In genomic region chr6:90194371-90194841, GRCh38 we compare ENCODE assay signal across 11 cellular contexts.
DNase-seq lines count a peak whose midpoint lies in the region; ATAC-seq and TF ChIP-seq lines count a peak whose summit lies in the region.
"Had no signal": no experiment of that assay in that cellular context is flagged by ENCODE, and none has a peak within 500 bp of the region (broad histone marks: within the 10 kb centered on the region; RNA-seq: fewer than 3 reads in every experiment).

No MANE protein-coding gene starts in this region.

- TF ChIP-seq CTCF in AG04449 (IDR thresholded peaks at IDR 0.05; ENCODE audit: insufficient read depth, low read length, missing control alignments) (no peak), OCI-LY7 (conservative IDR thresholded peaks at IDR 0.05; ENCODE audit: low read length) (no peak), tibial artery (IDR thresholded peaks at IDR 0.05) (no peak)

- no peak overlapping the region for H3K4me2 ChIP-seq in OCI-LY7 (ENCODE audit: low read length)

- H3K27me3 ChIP-seq in adipocyte (replicated peaks; ENCODE audit: control insufficient read depth, insufficient read depth, low read length) (no peaks in the 10 kb centered on the region), tibial artery (no peaks in the 10 kb centered on the region)

- H3K9me2 ChIP-seq in OCI-LY7 (ENCODE audit: insufficient read depth, low read length), result no peaks in the 10 kb centered on the region

- no peak overlapping the region for H3K9ac ChIP-seq in adipocyte (ENCODE audit: low read length)

- no peaks in the 10 kb centered on the region; the same call in 1 of the 2 replicates for H4K20me1 ChIP-seq in OCI-LY7 (ENCODE audit: insufficient read depth, low read length)

- H3K4me3 Mint-ChIP-seq in memory B cell, result no peak overlapping the region

- peaks cover 94% of the 10 kb centered on the region for H3K79me2 ChIP-seq in OCI-LY7 (ENCODE audit: insufficient read depth, low read depth, low read length)

- peaks cover 33% of the 10 kb centered on the region for H3K36me3 Mint-ChIP-seq in memory B cell

- CTCF ChIA-PET in AG04449 (lab: Yijun Ruan, JAX), result interaction anchor here (1.2 to 1.5 kb wide), 2 partner anchors 15 to 285 kb away, joined by 4 to 8 read pairs; no protein-coding TSS in a partner anchor
- CTCF ChIA-PET in OCI-LY7 (lab: Charles Lee; ENCODE audit: unreplicated experiment), result interaction anchor here (0.5 kb wide), 1 partner anchor 102 kb away, joined by 17 read pairs; no protein-coding TSS in a partner anchor

- ATAC-seq in memory B cell (ENCODE audit: low read depth) (no peak), GM21526 (IDR thresholded peaks at IDR 0.05; ENCODE audit: low FRiP score, unreplicated experiment) (no peak)
- ATAC-seq: Right ventricle myocardium inferior had no signal

- POLR2A ChIA-PET in AG04449 (lab: Yijun Ruan, JAX), result interaction anchor here (1.6 kb wide), 1 partner anchor 24 kb away, joined by 8 read pairs; no protein-coding TSS in a partner anchor
- POLR2A ChIA-PET in OCI-LY7 (lab: Charles Lee), result interaction anchor here (0.6 to 1.6 kb wide), 4 partner anchors 10 to 90 kb away, joined by 3 to 6 read pairs (median 4); no protein-coding TSS in a partner anchor

- H3K27me3 Mint-ChIP-seq in memory B cell, result no peaks in the 10 kb centered on the region

- H3K9me3 ChIP-seq in adipocyte (ENCODE audit: control insufficient read depth, low read length), result peaks cover 8% of the 10 kb centered on the region
- peaks cover 36% of the 10 kb centered on the region for H3K9me3 ChIP-seq in OCI-LY7 (ENCODE audit: low read length)
- no peaks in the 10 kb centered on the region for H3K9me3 ChIP-seq in tibial artery

- peaks cover 5% of the 10 kb centered on the region for H3K9me3 Mint-ChIP-seq in memory B cell

- DNase-seq in AG04449 (ENCODE audit: low read depth, low spot score) (peak; percentile 42), GM04503 (ENCODE audit: low read depth) (peak; percentile 24), adipocyte (ENCODE audit: low read depth) (peak; percentile 76), memory B cell (ENCODE audit: low spot score in 2 of 2) (no peak), OCI-LY7 (ENCODE audit: low spot score) (no peak), tibial artery (no peak), NCI-H2081 (lab: John Stamatoyannopoulos, UW) (no peak)
- DNase-seq: DND-41, NCI-H1417 treated with DMSO at 0.1 percent for 48 hours had no signal

- no TSS peak for BruUV-seq in OCI-LY7 (replicated peaks; lab: Mats Ljungman, UMichigan)

- no peaks in the 10 kb centered on the region for H3K36me3 ChIP-seq in adipocyte (ENCODE audit: control insufficient read depth, insufficient read depth, low read length, severe bottlenecking)
- H3K36me3 ChIP-seq in OCI-LY7 (ENCODE audit: insufficient read depth, low read length), result peaks cover 98% of the 10 kb centered on the region
- peaks cover 0 to 4% (median 0%) of the 10 kb centered on the region in 3 donors for H3K36me3 ChIP-seq in tibial artery

- no peak overlapping the region for H3K27ac ChIP-seq in OCI-LY7 (ENCODE audit: low read depth, low read length, poor library complexity, severe bottlenecking)
- H3K27ac ChIP-seq in tibial artery, result no peak overlapping the region

- no peaks in the 10 kb centered on the region for H3K4me1 ChIP-seq in adipocyte (ENCODE audit: control insufficient read depth, insufficient read depth, low read length)
- peaks cover 25% of the 10 kb centered on the region for H3K4me1 ChIP-seq in OCI-LY7 (ENCODE audit: insufficient read depth, low read length, poor library complexity, severe bottlenecking)
- H3K4me1 ChIP-seq in tibial artery, result peaks cover 0 to 20% (median 3%) of the 10 kb centered on the region in 4 donors

- intact Hi-C loops in OCI-LY7 (cut with micrococcal nuclease; ENCODE audit: unreplicated experiment), result no loop called here
- intact Hi-C loops in tibial artery (cut with DNase I; ENCODE audit: low total_unique reads), result no loop called here

- no peak overlapping the region for H2AFZ ChIP-seq in OCI-LY7 (ENCODE audit: low read length)

- H3K4me1 Mint-ChIP-seq in memory B cell, result peaks cover 30% of the 10 kb centered on the region

- H3K4me3 ChIP-seq in AG04449 (ENCODE audit: low read depth, low read length) (no peak overlapping the region), adipocyte (ENCODE audit: low read length) (no peak overlapping the region), OCI-LY7 (ENCODE audit: low read depth, low read length, poor library complexity, severe bottlenecking) (no peak overlapping the region), tibial artery (no peak overlapping the region)

- H3K27ac Mint-ChIP-seq in memory B cell, result peak overlapping the region; percentile 63

Comparison
In these comparisons a context has a peak if more than half of its experiments do, and no peak if none do; other contexts are left out.
1. DNase-seq: peak in AG04449 (single experiment), GM04503 (single experiment) and adipocyte (single experiment); none in memory B cell (0 of 2), OCI-LY7 (single experiment), tibial artery (0 of 2) and NCI-H2081 (0 of 2).